ENCODE assay signal across 13 cellular contexts in genomic region chr13:24253520-24254150, GRCh38. TPM values are rescaled to one million over a fixed set of nuclear protein-coding genes. Genes with fewer than 3 reads are reported as not detected.
DNase-seq lines count a peak whose midpoint lies in the region; ATAC-seq and TF ChIP-seq lines count a peak whose summit lies in the region.
"Had no signal": no experiment of that assay in that cellular context is flagged by ENCODE, and none has a peak within 500 bp of the region (broad histone marks: within the 10 kb centered on the region; RNA-seq: fewer than 3 reads in every experiment).

No MANE protein-coding gene starts in this region.

- H3K4me3 ChIP-seq in NB4 (ENCODE audit: low read depth, low read length): peak overlapping the region; percentile 39

- TF ChIP-seq CTCF in CD14-positive monocyte (IDR thresholded peaks at IDR 0.05) (no peak), NB4 (IDR thresholded peaks at IDR 0.05; ENCODE audit: low read depth, low read length) (no peak)

- POLR2A ChIA-PET in activated naive CD8-positive, alpha-beta T cell treated with anti-CD3 and anti-CD28 coated beads, Interleukin-2, amount 10 ng/mL, durations not matched to agents 7 days and 5 days (lab: Charles Lee): interaction anchor here (0.6 to 10.7 kb wide), 5 partner anchors 16 to 234 kb away, joined by 3 to 359 read pairs (median 3); partner anchors contain the start of gene SPATA13

- no peak for DNase-seq in CD14-positive monocyte (ENCODE audit: low spot score)
- DNase-seq in NB4 (ENCODE audit: low read depth): no peak
- no peak for DNase-seq in activated naive CD8-positive, alpha-beta T cell treated with anti-CD3 and anti-CD28 coated beads, Interleukin-2, amount 10 ng/mL, durations not matched to agents 7 days and 5 days
- DNase-seq in natural killer cell treated with Interleukin-12 subunit alpha and Interleukin-12 subunit beta and Interleukin-15 and Interleukin-18, amount 100 ng/mL, for 72 hours (ENCODE audit: low spot score): no peak
- no peak for DNase-seq in stimulated activated CD4-positive, alpha-beta T cell treated with anti-CD3 and anti-CD28 coated beads, Interleukin-15, amount 100 ng/mL, for 24 hours
- DNase-seq in NCI-H2227 (lab: John Stamatoyannopoulos, UW; ENCODE audit: unreplicated experiment): no peak
- DNase-seq in NCI-H2081 treated with DMSO at 0.1 percent for 48 hours (lab: John Stamatoyannopoulos, UW): no peak
- DNase-seq in NCI-H1417 (lab: John Stamatoyannopoulos, UW): no peak
- DNase-seq: NCI-H1417 treated with DMSO at 0.1 percent for 48 hours, NCI-H69, occipital lobe, SHP77 had no signal

- H3K4me3 Mint-ChIP-seq in CD14-positive monocyte: peak overlapping the region; percentile 59 to 85
- H3K4me3 Mint-ChIP-seq in activated naive CD8-positive, alpha-beta T cell treated with anti-CD3 and anti-CD28 coated beads, Interleukin-2, amount 10 ng/mL, durations not matched to agents 7 days and 5 days: peak overlapping the region; percentile 91
- peak overlapping the region; percentile 93 for H3K4me3 Mint-ChIP-seq in natural killer cell treated with Interleukin-12 subunit alpha and Interleukin-12 subunit beta and Interleukin-15 and Interleukin-18, amount 100 ng/mL, for 72 hours

- peak overlapping the region; percentile 96 to 99 (median 99) for H3K27ac Mint-ChIP-seq in CD14-positive monocyte
- H3K27ac Mint-ChIP-seq in activated naive CD8-positive, alpha-beta T cell treated with anti-CD3 and anti-CD28 coated beads, Interleukin-2, amount 10 ng/mL, durations not matched to agents 7 days and 5 days: peak overlapping the region; percentile 93
- peak overlapping the region; percentile 92 to 96 for H3K27ac Mint-ChIP-seq in natural killer cell treated with Interleukin-12 subunit alpha and Interleukin-12 subunit beta and Interleukin-15 and Interleukin-18, amount 100 ng/mL, for 72 hours

- H3K27me3 Mint-ChIP-seq in CD14-positive monocyte (ENCODE audit: low read depth in 3 of 3): peaks cover 0 to 6% (median 2%) of the 10 kb centered on the region in 3 donors
- H3K27me3 Mint-ChIP-seq in activated naive CD8-positive, alpha-beta T cell treated with anti-CD3 and anti-CD28 coated beads, Interleukin-2, amount 10 ng/mL, durations not matched to agents 7 days and 5 days: no peaks in the 10 kb centered on the region
- H3K27me3 Mint-ChIP-seq in natural killer cell treated with Interleukin-12 subunit alpha and Interleukin-12 subunit beta and Interleukin-15 and Interleukin-18, amount 100 ng/mL, for 72 hours: no peaks in the 10 kb centered on the region

- H3K36me3 Mint-ChIP-seq in CD14-positive monocyte: peaks cover 0 to 3% of the 10 kb centered on the region in 2 donors
- H3K36me3 Mint-ChIP-seq in activated naive CD8-positive, alpha-beta T cell treated with anti-CD3 and anti-CD28 coated beads, Interleukin-2, amount 10 ng/mL, durations not matched to agents 7 days and 5 days: peaks cover 37% of the 10 kb centered on the region
- peaks cover 10% of the 10 kb centered on the region for H3K36me3 Mint-ChIP-seq in natural killer cell treated with Interleukin-12 subunit alpha and Interleukin-12 subunit beta and Interleukin-15 and Interleukin-18, amount 100 ng/mL, for 72 hours

- intact Hi-C loops in CD14-positive monocyte (cut with micrococcal nuclease): loop anchor here (2.0 to 5.0 kb wide), 2 partner anchors 17 to 34 kb away; no protein-coding TSS in a partner anchor

- ATAC-seq in activated naive CD8-positive, alpha-beta T cell treated with anti-CD3 and anti-CD28 coated beads, Interleukin-2, amount 10 ng/mL, durations not matched to agents 7 days and 5 days (ENCODE audit: low read depth): no peak
- ATAC-seq in natural killer cell treated with Interleukin-12 subunit alpha and Interleukin-12 subunit beta and Interleukin-15 and Interleukin-18, amount 100 ng/mL, for 72 hours: peak; percentile 0 to 10

- H3K4me1 Mint-ChIP-seq in CD14-positive monocyte: peaks cover 77% of the 10 kb centered on the region
- H3K4me1 Mint-ChIP-seq in activated naive CD8-positive, alpha-beta T cell treated with anti-CD3 and anti-CD28 coated beads, Interleukin-2, amount 10 ng/mL, durations not matched to agents 7 days and 5 days: peaks cover 67% of the 10 kb centered on the region
- H3K4me1 Mint-ChIP-seq in natural killer cell treated with Interleukin-12 subunit alpha and Interleukin-12 subunit beta and Interleukin-15 and Interleukin-18, amount 100 ng/mL, for 72 hours (ENCODE audit: low read depth in 2 of 2): peaks cover 73 to 75% of the 10 kb centered on the region in 2 donors

- H3K9me3 Mint-ChIP-seq in CD14-positive monocyte: peaks cover 0 to 3% (median 0%) of the 10 kb centered on the region in 7 donors
- no peaks in the 10 kb centered on the region for H3K9me3 Mint-ChIP-seq in activated naive CD8-positive, alpha-beta T cell treated with anti-CD3 and anti-CD28 coated beads, Interleukin-2, amount 10 ng/mL, durations not matched to agents 7 days and 5 days
- no peaks in the 10 kb centered on the region for H3K9me3 Mint-ChIP-seq in natural killer cell treated with Interleukin-12 subunit alpha and Interleukin-12 subunit beta and Interleukin-15 and Interleukin-18, amount 100 ng/mL, for 72 hours

- no peak for TF ChIP-seq POLR2A in NB4 (IDR thresholded peaks at IDR 0.05; ENCODE audit: extremely low read depth, insufficient read length)

RNA-seq across cellular contexts. Expression of gene C1QTNF9, which starts 55.7 kb away (rescaled TPM):
- not detected for polyA plus RNA-seq in CD14-positive monocyte
- total RNA-seq in activated naive CD8-positive, alpha-beta T cell treated with anti-CD3 and anti-CD28 coated beads, Interleukin-2, amount 10 ng/mL, durations not matched to agents 7 days and 5 days: not detected
- total RNA-seq in natural killer cell treated with Interleukin-12 subunit alpha and Interleukin-12 subunit beta and Interleukin-15 and Interleukin-18, amount 100 ng/mL, for 72 hours: under 1 TPM in 1 of 2 donors, not detected in 1; 0.39 TPM
- total RNA-seq: epithelial cell of proximal tubule, occipital lobe had no signal
